In genomic region chr2:37892436-37893114, GRCh38 we compare ENCODE assay signal across 8 cellular contexts. TPM values are rescaled to one million over a fixed set of nuclear protein-coding genes. Genes with fewer than 3 reads are reported as not detected.
DNase-seq lines count a peak whose midpoint lies in the region; ATAC-seq, FAIRE-seq and TF ChIP-seq lines count a peak whose summit lies in the region.

No MANE protein-coding gene starts in this region.

- 0% methylated on average over 7 of the region's 7 CpGs for WGBS in K562 (ENCODE audit: insufficient coverage, low coverage, missing lambda C conversion rate)

- no peaks in the 10 kb centered on the region for H3K4me1 ChIP-seq in K562 (replicated peaks in 1 of 2; ENCODE audit: control insufficient read depth in 2 of 2, insufficient read depth in 2 of 2, low read length in 2 of 2)

- FAIRE-seq in K562 (lab: Jason Lieb, UNC) = no peak

- H3K4me3 ChIP-seq in K562 = no peak overlapping the region
- no peak overlapping the region for H3K4me3 ChIP-seq in brain microvascular endothelial cell (ENCODE audit: low read depth, low read length)

- no peaks in the 10 kb centered on the region for H3K79me2 ChIP-seq in K562 (ENCODE audit: control insufficient read depth, insufficient read depth, low read length)

- H3K27ac ChIP-seq in K562 (ENCODE audit: extremely low read depth, low read depth, low read length) (no peak overlapping the region), brain microvascular endothelial cell (no peak overlapping the region)

- H3K4me3 Mint-ChIP-seq in type B pancreatic cell = no peak overlapping the region

- H3K27me3 ChIP-seq in K562 (ENCODE audit: control insufficient read depth in 2 of 2, insufficient read depth in 2 of 2, low read length in 2 of 2) = peaks cover 0 to 9% of the 10 kb centered on the region in 2 experiments; a peak in 2 of 5 replicates
- H3K27me3 ChIP-seq in brain microvascular endothelial cell (replicated peaks) = no peaks in the 10 kb centered on the region

- 0 out of 2 replicates have a peak, but pooled peaks cover 3% of the 10 kb centered on the region for H4K20me1 ChIP-seq in K562 (replicated peaks; ENCODE audit: control insufficient read depth, insufficient read depth, low read length)

- intact Hi-C loops in K562 (cut with micrococcal nuclease) = no loop called here

- no peak for TF ChIP-seq POLR2A in K562 (conservative IDR thresholded peaks at IDR 0.05)

- H3K9me1 ChIP-seq in K562 (ENCODE audit: control insufficient read depth, insufficient read depth, low read length) = no peaks in the 10 kb centered on the region

- H2AFZ ChIP-seq in K562 (ENCODE audit: low read depth, low read length) = no peak overlapping the region

- in situ Hi-C loops in K562 (cut with MboI) = loop anchor here (25.0 kb wide), 1 partner anchor 1105 kb away; no protein-coding TSS in a partner anchor
- in situ Hi-C loops in brain microvascular endothelial cell (cut with HindIII; ENCODE audit: low pct_ligation_motif_present, low sequenced_read_pairs) = no loop called here

- no peak for TF ChIP-seq RAD21 in K562 (CRISPR knock-in tag; conservative IDR thresholded peaks at IDR 0.05 in 1 of 2, IDR thresholded peaks at IDR 0.05 in 1 of 2)

- ATAC-seq in GM21515 (IDR thresholded peaks at IDR 0.05; ENCODE audit: unreplicated experiment) = peak; percentile 75
- no peak for ATAC-seq in K562

- no TSS peak for BruUV-seq in K562 (replicated peaks; lab: Mats Ljungman, UMichigan)

- CTCF ChIA-PET in K562 (lab: Yijun Ruan, JAX; ENCODE audit: low intra/inter-chr PET ratio) = no interaction called here

- POLR2A ChIA-PET in K562 (lab: Yijun Ruan, JAX) = no interaction called here

- peaks cover 13% of the 10 kb centered on the region for H3K4me1 Mint-ChIP-seq in type B pancreatic cell (ENCODE audit: unreplicated experiment)

- no peak overlapping the region for H3K9ac ChIP-seq in K562 (ENCODE audit: insufficient read depth in 1 of 2, low read depth in 2 of 2, low read length in 2 of 2)

- no peak for TF ChIP-seq EP300 in K562 (IDR thresholded peaks at IDR 0.05; ENCODE audit: low read length)

- TF ChIP-seq CTCF in GM10266 (IDR thresholded peaks at IDR 0.05; ENCODE audit: control insufficient read depth, insufficient read depth, low read depth, missing control alignments) (no peak), K562 (IDR thresholded peaks at IDR 0.05 in 2 of 3, conservative IDR thresholded peaks at IDR 0.05 in 1 of 3; ENCODE audit: insufficient read depth in 2 of 3, low read depth in 1 of 3, low read length in 3 of 3) (no peak), type B pancreatic cell (conservative IDR thresholded peaks at IDR 0.05) (no peak), brain microvascular endothelial cell (IDR thresholded peaks at IDR 0.05; ENCODE audit: low read depth, low read length, missing control alignments) (no peak)

- peaks cover 5% of the 10 kb centered on the region for H3K9me3 Mint-ChIP-seq in type B pancreatic cell

- no peaks in the 10 kb centered on the region for H3K36me3 ChIP-seq in K562 (ENCODE audit: control insufficient read depth, insufficient read depth, low read length)
- H3K36me3 ChIP-seq in brain microvascular endothelial cell (replicated peaks) = no peaks in the 10 kb centered on the region

- peaks cover 3% of the 10 kb centered on the region for H3K27me3 Mint-ChIP-seq in type B pancreatic cell

- no peak overlapping the region for H3K27ac Mint-ChIP-seq in type B pancreatic cell

- no peaks in the 10 kb centered on the region for H3K36me3 Mint-ChIP-seq in type B pancreatic cell

- no peak overlapping the region for H3K4me2 ChIP-seq in K562 (ENCODE audit: insufficient read depth, low read length)

- no peaks in the 10 kb centered on the region for H3K9me3 ChIP-seq in K562 (replicated peaks; ENCODE audit: control insufficient read depth, insufficient read depth, low read depth, low read length)

- DNase-seq in GM10266 (ENCODE audit: extremely low spot score) (peak; percentile 54), HT1080 (ENCODE audit: low read depth) (peak; percentile 14), K562 (ENCODE audit: extremely low read depth in 1 of 4, low spot score in 3 of 4) (no peak), type B pancreatic cell (ENCODE audit: extremely low spot score, unreplicated experiment) (no peak), T1000 (lab: John Stamatoyannopoulos, UW) (no peak), brain microvascular endothelial cell (no peak)
- DNase-seq in effector CD4-positive, alpha-beta T cell = no peak

TF ChIP-seq in K562, 482 proteins besides CTCF, POLR2A, EP300 and RAD21:
- TF ChIP-seq, protein P1, sequence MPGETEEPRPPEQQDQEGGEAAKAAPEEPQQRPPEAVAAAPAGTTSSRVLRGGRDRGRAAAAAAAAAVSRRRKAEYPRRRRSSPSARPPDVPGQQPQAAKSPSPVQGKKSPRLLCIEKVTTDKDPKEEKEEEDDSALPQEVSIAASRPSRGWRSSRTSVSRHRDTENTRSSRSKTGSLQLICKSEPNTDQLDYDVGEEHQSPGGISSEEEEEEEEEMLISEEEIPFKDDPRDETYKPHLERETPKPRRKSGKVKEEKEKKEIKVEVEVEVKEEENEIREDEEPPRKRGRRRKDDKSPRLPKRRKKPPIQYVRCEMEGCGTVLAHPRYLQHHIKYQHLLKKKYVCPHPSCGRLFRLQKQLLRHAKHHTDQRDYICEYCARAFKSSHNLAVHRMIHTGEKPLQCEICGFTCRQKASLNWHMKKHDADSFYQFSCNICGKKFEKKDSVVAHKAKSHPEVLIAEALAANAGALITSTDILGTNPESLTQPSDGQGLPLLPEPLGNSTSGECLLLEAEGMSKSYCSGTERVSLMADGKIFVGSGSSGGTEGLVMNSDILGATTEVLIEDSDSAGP (CRISPR knock-in tag; IDR thresholded peaks at IDR 0.05) = no peak
- no peak for TF ChIP-seq KDM5B (IDR thresholded peaks at IDR 0.05; ENCODE audit: insufficient replicate concordance, low read depth, low read length)
- no peak for TF ChIP-seq BHLHE40 (IDR thresholded peaks at IDR 0.05; ENCODE audit: low read length)
- TF ChIP-seq, protein P2, sequence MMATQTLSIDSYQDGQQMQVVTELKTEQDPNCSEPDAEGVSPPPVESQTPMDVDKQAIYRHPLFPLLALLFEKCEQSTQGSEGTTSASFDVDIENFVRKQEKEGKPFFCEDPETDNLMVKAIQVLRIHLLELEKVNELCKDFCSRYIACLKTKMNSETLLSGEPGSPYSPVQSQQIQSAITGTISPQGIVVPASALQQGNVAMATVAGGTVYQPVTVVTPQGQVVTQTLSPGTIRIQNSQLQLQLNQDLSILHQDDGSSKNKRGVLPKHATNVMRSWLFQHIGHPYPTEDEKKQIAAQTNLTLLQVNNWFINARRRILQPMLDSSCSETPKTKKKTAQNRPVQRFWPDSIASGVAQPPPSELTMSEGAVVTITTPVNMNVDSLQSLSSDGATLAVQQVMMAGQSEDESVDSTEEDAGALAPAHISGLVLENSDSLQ (IDR thresholded peaks at IDR 0.05) = peak; percentile 68
- TF ChIP-seq MCM7 (IDR thresholded peaks at IDR 0.05) = no peak

RNA-seq across cellular contexts. Expression of gene RMDN2, which starts 32.5 kb away (rescaled TPM):
- total RNA-seq in HT1080 (2014; rRNA removed; shearing (Covaris generic)) = 3.2 and 3.4 TPM in 2 replicates
- 2.4 and 3.4 TPM in 2 replicates for polyA plus RNA-seq in HT1080 (2015; cell fraction: cytosol; rRNA removed)
- 2.7 and 3.1 TPM in 2 replicates for polyA plus RNA-seq in HT1080 (2015; cell fraction: nucleus; rRNA removed)
- 1.2 and 6.3 TPM in 2 replicates for total RNA-seq in K562 (2011; cell fraction: chromatin; rRNA removed; ENCODE audit: low replicate concordance)
- 0.79 and 1.2 TPM in 2 replicates for total RNA-seq in K562 (2011; cell fraction: nucleolus; rRNA removed)
- total RNA-seq in K562 (2011; cell fraction: nucleoplasm; rRNA removed) = 3.1 and 3.7 TPM in 2 replicates
- 1.5 and 2.8 TPM in 2 replicates for total RNA-seq in K562 (2014; rRNA removed)
- total RNA-seq in K562 (2014; rRNA removed; fragmentation: Illumina TruSeq; extraction: Trizol) = 4.2 and 4.7 TPM in 2 replicates
- total RNA-seq in K562 (2015; rRNA removed; fragmentation: Illumina TruSeq; extraction: Trizol) = 3.5 and 4.3 TPM in 2 replicates
- total RNA-seq in K562 (2021) = 2.2 and 2.7 TPM in 2 replicates
- polyA plus RNA-seq in K562 (2011; rRNA removed) = 1.2 and 2.3 TPM in 2 replicates
- 0.37 and 0.59 TPM in 2 replicates for polyA plus RNA-seq in K562 (2011; cell fraction: cytosol; rRNA removed)
- polyA plus RNA-seq in K562 (2011; cell fraction: nucleus; rRNA removed) = 0.73 and 0.87 TPM in 2 replicates
- polyA plus RNA-seq in K562 (2012) = 2.4 and 2.7 TPM in 2 replicates
- 3.1 and 4.2 TPM in 2 replicates for polyA plus RNA-seq in K562 (2014; fragmentation: Illumina TruSeq; extraction: Trizol)
- 1 to 10 TPM; 1.8 to 3.7 TPM for polyA plus RNA-seq in K562 (2014; fragmentation: Nextera tagmentation; extraction: Ambion mirVana)
- 1.9 and 2.6 TPM in 2 replicates for polyA plus RNA-seq in K562 (2014; rRNA removed)
- 1.8 and 2.0 TPM in 2 replicates for polyA minus RNA-seq in K562 (2011; rRNA and poly(A)+ RNA removed)
- polyA minus RNA-seq in K562 (2011; cell fraction: cytosol; rRNA and poly(A)+ RNA removed) = 1.1 TPM in 1 of 2 replicates, not detected in the other
- polyA minus RNA-seq in K562 (2011; cell fraction: nucleus; rRNA and poly(A)+ RNA removed) = 1.7 and 2.2 TPM in 2 replicates
- 5.4 and 7.0 TPM in 2 replicates for total RNA-seq in type B pancreatic cell (ENCODE audit: low replicate concordance)

Comparison
In these comparisons a context has a peak if more than half of its experiments do, and no peak if none do; other contexts are left out.
1. DNase-seq: peak in GM10266 (single experiment) and HT1080 (single experiment); none in K562 (0 of 4), type B pancreatic cell (single experiment), T1000 (single experiment), effector CD4-positive, alpha-beta T cell (single experiment) and brain microvascular endothelial cell (single experiment).